ENCODE assay signal across 10 cellular contexts in genomic region chr2:127453392-127454171, GRCh38. TPM values are rescaled to one million over a fixed set of nuclear protein-coding genes. Genes with fewer than 3 reads are reported as not detected.
DNase-seq lines count a peak whose midpoint lies in the region; ATAC-seq and TF ChIP-seq lines count a peak whose summit lies in the region.
"Had no signal": no experiment of that assay in that cellular context is flagged by ENCODE, and none has a peak within 500 bp of the region (broad histone marks: within the 10 kb centered on the region; RNA-seq: fewer than 3 reads in every experiment).

No MANE protein-coding gene starts in this region.

- H3K27ac Mint-ChIP-seq in immature natural killer cell = no peak overlapping the region

- WGBS in suprapubic skin = 90% methylated on average over 8 of the region's 8 CpGs

- H3K27me3 ChIP-seq in suprapubic skin = no peaks in the 10 kb centered on the region
- H3K27me3 ChIP-seq: neutrophil had no signal

- H3K4me3 Mint-ChIP-seq in immature natural killer cell = no peak overlapping the region

- peak; percentile 25 for DNase-seq in AG20443 (ENCODE audit: low spot score)
- no peak for DNase-seq in GM13977 (ENCODE audit: low spot score)
- DNase-seq in RPMI8226 = peak; percentile 20
- peak; percentile 19 for DNase-seq in hepatic stellate cell (ENCODE audit: low spot score)
- no peak for DNase-seq in suprapubic skin (ENCODE audit: low spot score in 2 of 2)
- DNase-seq in immature natural killer cell = no peak
- no peak for DNase-seq in stimulated activated CD4-positive, alpha-beta T cell treated with anti-CD3 and anti-CD28 coated beads, Interleukin-2, amount 100 ng/mL, for 24 hours
- DNase-seq: foreskin melanocyte had no signal

- H3K9me3 ChIP-seq in suprapubic skin = no peaks in the 10 kb centered on the region
- H3K9me3 ChIP-seq: neutrophil had no signal

- H3K4me1 Mint-ChIP-seq in immature natural killer cell = no peaks in the 10 kb centered on the region

- TF ChIP-seq CTCF in GM13977 (IDR thresholded peaks at IDR 0.05; ENCODE audit: extremely low read depth, insufficient read depth, missing control alignments) (peak; percentile 43), suprapubic skin (IDR thresholded peaks at IDR 0.05) (no peak)

- ATAC-seq in GM21619 (IDR thresholded peaks at IDR 0.05; ENCODE audit: unreplicated experiment) = no peak

- peaks cover 0 to 2% (median 0%) of the 10 kb centered on the region in 6 donors for H3K9me3 Mint-ChIP-seq in immature natural killer cell

- H3K36me3 ChIP-seq in suprapubic skin = no peaks in the 10 kb centered on the region
- H3K36me3 ChIP-seq: neutrophil had no signal

- no peak for TF ChIP-seq POLR2A in suprapubic skin (IDR thresholded peaks at IDR 0.05)

- no peak for TF ChIP-seq EP300 in suprapubic skin (IDR thresholded peaks at IDR 0.05)

- in situ Hi-C loops in GM13977 (cut with MboI; ENCODE audit: low pct_unique_long_range_greater_than_20kb, low sequenced_read_pairs, unreplicated experiment) = no loop called here

- no peaks in the 10 kb centered on the region for H3K4me1 ChIP-seq in suprapubic skin

- H3K36me3 Mint-ChIP-seq in immature natural killer cell = peaks cover 15 to 32% (median 27%) of the 10 kb centered on the region in 3 donors

- H3K27ac ChIP-seq in suprapubic skin = no peak overlapping the region
- H3K27ac ChIP-seq: neutrophil had no signal

- H3K4me3 ChIP-seq in suprapubic skin = no peak overlapping the region

- H3K27me3 Mint-ChIP-seq in immature natural killer cell (ENCODE audit: low read depth in 3 of 3) = peaks cover 0 to 2% (median 2%) of the 10 kb centered on the region in 3 donors

RNA-seq across cellular contexts. Expression of gene PROC, which starts 35.4 kb away (rescaled TPM):
- total RNA-seq in suprapubic skin = 1 to 10 TPM in 1 of 4 donors, under 1 TPM in 1, not detected in 2; 0.36 to 7.1 TPM
- polyA plus RNA-seq in immature natural killer cell = 1 to 10 TPM in 1 of 3 donors, under 1 TPM in 1, not detected in 1; 0.87 to 1.7 TPM

Comparison
In these comparisons a context has a peak if more than half of its experiments do, and no peak if none do; other contexts are left out.
1. DNase-seq: peak in AG20443 (single experiment), RPMI8226 (single experiment) and hepatic stellate cell (single experiment); none in GM13977 (single experiment), suprapubic skin (0 of 2), immature natural killer cell (0 of 3) and stimulated activated CD4-positive, alpha-beta T cell treated with anti-CD3 and anti-CD28 coated beads, Interleukin-2, amount 100 ng/mL, for 24 hours (0 of 2).